8 cellular contexts compared by ENCODE assay signal in the genomic region with DNA sequence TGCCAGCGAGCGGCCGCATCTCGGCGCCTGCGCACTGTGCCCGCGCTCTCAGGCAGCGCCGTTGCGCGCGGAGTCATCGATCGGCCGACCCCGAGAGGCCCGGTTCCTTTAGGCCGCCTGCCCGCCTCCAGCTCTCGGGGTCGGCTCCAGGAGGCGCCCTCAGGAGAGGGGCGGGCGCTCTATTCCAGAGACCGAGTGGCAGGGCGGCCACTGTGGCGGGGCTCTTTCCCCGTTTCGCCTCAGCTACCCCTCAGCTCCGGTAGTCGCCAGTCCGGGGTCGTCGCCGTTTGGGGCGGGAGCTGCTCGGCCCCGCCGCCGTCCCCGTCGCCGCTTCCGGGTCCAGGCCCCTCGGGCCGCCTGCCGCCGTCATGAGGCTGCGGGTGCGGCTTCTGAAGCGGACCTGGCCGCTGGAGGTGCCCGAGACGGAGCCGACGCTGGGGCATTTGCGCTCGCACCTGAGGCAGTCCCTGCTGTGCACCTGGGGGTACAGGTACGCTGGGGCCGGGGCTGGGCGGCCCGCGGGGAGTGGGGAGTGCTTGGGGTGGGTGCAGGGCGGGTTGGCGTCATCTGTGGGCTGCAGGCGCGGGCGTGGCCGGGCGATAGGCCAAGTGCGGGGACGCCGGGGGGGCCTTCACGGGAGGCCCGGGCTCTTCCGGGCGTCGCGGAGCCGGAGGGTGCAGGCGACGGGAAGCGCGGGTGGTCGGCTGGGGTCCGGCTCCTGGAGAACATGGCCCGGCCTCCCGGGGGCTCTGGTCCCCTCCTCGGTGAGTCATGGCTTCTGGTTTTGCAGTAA. TPM values are rescaled to one million over a fixed set of nuclear protein-coding genes. Genes with fewer than 3 reads are reported as not detected.
DNase-seq lines count a peak whose midpoint lies in the region; ATAC-seq and TF ChIP-seq lines count a peak whose summit lies in the region.

A gene (plus strand): TSS at position 177 of the 793 bp plus-strand sequence. CDS start 192 bp downstream, at position 369.

- peak within 1 kb of the TSS; percentile 67 for H3K27ac Mint-ChIP-seq in neural progenitor cell

- no peaks in the 10 kb centered on the region for H3K9me3 Mint-ChIP-seq in neural progenitor cell

- H3K36me3 Mint-ChIP-seq in neural progenitor cell: peaks cover 2% of the 10 kb centered on the region

- H3F3A ChIP-seq in MM.1S (ENCODE audit: insufficient read depth, low read length): peaks cover 20% of the 10 kb centered on the region
- H3F3A ChIP-seq in neural progenitor cell (ENCODE audit: low read depth): peaks cover 24% of the 10 kb centered on the region

- ATAC-seq in foreskin keratinocyte: peak; percentile 80

- H3K9me2 ChIP-seq in MM.1S (replicated peaks; ENCODE audit: insufficient read depth, low read length): no peaks in the 10 kb centered on the region

- peaks cover 14% of the 10 kb centered on the region for H3K4me1 Mint-ChIP-seq in neural progenitor cell

- H3K4me1 ChIP-seq in MM.1S (ENCODE audit: low read length): peaks cover 17% of the 10 kb centered on the region
- H3K4me1 ChIP-seq in SJCRH30: peaks cover 9% of the 10 kb centered on the region; the same call in 1 of the 2 replicates
- H3K4me1 ChIP-seq in foreskin keratinocyte: peaks cover 9% of the 10 kb centered on the region
- H3K4me1 ChIP-seq in neural progenitor cell: peaks cover 6% of the 10 kb centered on the region

- peak within 1 kb of the TSS; percentile 81 for H3K4me3 ChIP-seq in H7 (ENCODE audit: insufficient read depth, low read depth, low read length)
- H3K4me3 ChIP-seq in MM.1S (ENCODE audit: low read length): peak within 1 kb of the TSS; percentile 94
- peak within 1 kb of the TSS; percentile 96 for H3K4me3 ChIP-seq in SJCRH30
- peak within 1 kb of the TSS; percentile 94 for H3K4me3 ChIP-seq in neural progenitor cell

- in situ Hi-C loops in G401 (cut with HindIII; ENCODE audit: low sequenced_read_pairs): no loop called here

- H3K27ac ChIP-seq in MM.1S (ENCODE audit: low read length) (peak within 1 kb of the TSS; percentile 88), SJCRH30 (peak within 1 kb of the TSS; percentile 91), foreskin keratinocyte (peak within 1 kb of the TSS; percentile 89), neural progenitor cell (peak within 1 kb of the TSS; percentile 24)

- H3K9ac ChIP-seq in MM.1S (ENCODE audit: low read length) (peak within 1 kb of the TSS; percentile 93), neural progenitor cell (peak within 1 kb of the TSS; percentile 66)

- H3K27me3 Mint-ChIP-seq in neural progenitor cell (ENCODE audit: insufficient read depth, low read depth): peaks cover 3% of the 10 kb centered on the region

- no peaks in the 10 kb centered on the region for H3K9me3 ChIP-seq in MM.1S (replicated peaks; ENCODE audit: insufficient read depth, low read length)
- H3K9me3 ChIP-seq in SJCRH30 (replicated peaks): no peaks in the 10 kb centered on the region
- no peaks in the 10 kb centered on the region for H3K9me3 ChIP-seq in neural progenitor cell (ENCODE audit: low read depth)

- H3K4me3 Mint-ChIP-seq in neural progenitor cell: peak within 1 kb of the TSS; percentile 92

- TF ChIP-seq CTCF in MM.1S (IDR thresholded peaks at IDR 0.05; ENCODE audit: low read length) (peak; percentile 52), foreskin keratinocyte (conservative IDR thresholded peaks at IDR 0.05) (peak; percentile 65), neural progenitor cell (IDR thresholded peaks at IDR 0.05) (peak; percentile 66)

- H3K27me3 ChIP-seq in H7 (ENCODE audit: control insufficient read depth, insufficient read depth, low read length): no peaks in the 10 kb centered on the region
- no peaks in the 10 kb centered on the region for H3K27me3 ChIP-seq in MM.1S (replicated peaks; ENCODE audit: insufficient read depth, low read length)
- no peaks in the 10 kb centered on the region for H3K27me3 ChIP-seq in SJCRH30
- H3K27me3 ChIP-seq in foreskin keratinocyte: no peaks in the 10 kb centered on the region
- H3K27me3 ChIP-seq in neural progenitor cell: peaks cover 44% of the 10 kb centered on the region

- H3K36me3 ChIP-seq in H7 (replicated peaks; ENCODE audit: control insufficient read depth, insufficient read depth, low read length) (no peaks in the 10 kb centered on the region), MM.1S (replicated peaks; ENCODE audit: insufficient read depth, low read length) (no peaks in the 10 kb centered on the region), SJCRH30 (no peaks in the 10 kb centered on the region), neural progenitor cell (no peaks in the 10 kb centered on the region)

- peak within 1 kb of the TSS; percentile 80 for H3K4me2 ChIP-seq in MM.1S (ENCODE audit: low read depth, low read length)
- peak within 1 kb of the TSS; percentile 97 for H3K4me2 ChIP-seq in neural progenitor cell

- H3K79me2 ChIP-seq in MM.1S (ENCODE audit: low read length) (peaks cover 54% of the 10 kb centered on the region), neural progenitor cell (ENCODE audit: low read depth) (peaks cover 40% of the 10 kb centered on the region)

- H2AFZ ChIP-seq in MM.1S (ENCODE audit: low read length) (peak within 1 kb of the TSS; percentile 80), neural progenitor cell (replicated peaks) (peak within 1 kb of the TSS; percentile 96)

- peak; percentile 88 for DNase-seq in G401 (ENCODE audit: low spot score)
- peak; percentile 95 for DNase-seq in H7
- DNase-seq in MM.1S: peak; percentile 91
- DNase-seq in SJCRH30: peak; percentile 88 to 93
- DNase-seq in activated gamma-delta T cell treated with anti-CD3 and anti-CD28 coated beads, Interleukin-2, amount 50 U/mL, for 16 hours (ENCODE audit: low read depth): peak; percentile 73
- DNase-seq in foreskin keratinocyte: peak; percentile 74 to 88
- peak; percentile 98 for DNase-seq in neural progenitor cell (ENCODE audit: low spot score)
- DNase-seq in stromal cell of bone marrow (ENCODE audit: low read depth): peak; percentile 90

- H4K20me1 ChIP-seq in MM.1S (ENCODE audit: insufficient read depth, low read length): peaks cover 27% of the 10 kb centered on the region
- peaks cover 39% of the 10 kb centered on the region for H4K20me1 ChIP-seq in neural progenitor cell (ENCODE audit: low read depth)

RNA-seq across cellular contexts. Expression of the gene that starts here (rescaled TPM):
- total RNA-seq in G401 (2014; rRNA removed; shearing (Covaris generic)): 114 and 123 TPM in 2 replicates
- total RNA-seq in H7 (2014; rRNA removed; shearing (Covaris generic)): 99.2 and 105 TPM in 2 replicates
- 78.4 and 82.4 TPM in 2 replicates for total RNA-seq in SJCRH30 (2014; rRNA removed; shearing (Covaris generic))
- total RNA-seq in foreskin keratinocyte: 91.6 and 94.8 TPM in 2 replicates
- polyA plus RNA-seq in foreskin keratinocyte: 78.4 and 82.2 TPM in 2 replicates
- 62.5 and 65.2 TPM in 2 replicates for total RNA-seq in neural progenitor cell (ENCODE audit: low replicate concordance)

Comparison
In these comparisons a context has a peak if more than half of its experiments do, and no peak if none do; other contexts are left out.
1. Peak in every context shown above with its lines: DNase-seq, ATAC-seq, H3K4me3 ChIP-seq and H3K27ac ChIP-seq.
2. H3K27ac ChIP-seq: peak in every context shown above with its lines; median percentile 91 in SJCRH30; 89 in foreskin keratinocyte; 88 in MM.1S; 24 in neural progenitor cell.